8 cellular contexts compared by ENCODE assay signal in genomic region chr21:9246010-9246409, GRCh38.
A peak's percentile ranks its signal among the peaks of the same experiment; 100 is the strongest.
DNase-seq lines count a peak whose midpoint lies in the region; ATAC-seq, FAIRE-seq and TF ChIP-seq lines count a peak whose summit lies in the region.
"Not testable (repeated sequence)": the region's sequence is repeated elsewhere in the genome, so short reads cannot be mapped to it uniquely, and the experiment has no call there.

No MANE protein-coding gene starts in this region.

- H3K27ac ChIP-seq in A549, foreskin keratinocyte, lower lobe of right lung: not testable (repeated sequence)

- TF ChIP-seq EP300 in A549 (IDR thresholded peaks at IDR 0.05) = not testable (repeated sequence)

- TF ChIP-seq POLR2A in A549 (IDR thresholded peaks at IDR 0.05; ENCODE audit: low read length); NB4 (IDR thresholded peaks at IDR 0.05; ENCODE audit: extremely low read depth, insufficient read length): not testable (repeated sequence)

- H3K4me3 ChIP-seq in A549; NB4 (ENCODE audit: low read depth, low read length); lower lobe of right lung: not testable (repeated sequence)

- no CpG with 5 or more reads among the region's 2 CpGs for WGBS in A549 (ENCODE audit: missing lambda C conversion rate)

- CTCF ChIA-PET in A549 (lab: Yijun Ruan, JAX) = not testable (repeated sequence)

- not testable (repeated sequence) for H3K4me2 ChIP-seq in A549

- intact Hi-C loops in lower lobe of right lung (cut with DNase I) = not testable (repeated sequence)

- TF ChIP-seq RAD21 in A549 (conservative IDR thresholded peaks at IDR 0.05 in 1 of 2, IDR thresholded peaks at IDR 0.05 in 1 of 2) = not testable (repeated sequence)

- H3K27me3 ChIP-seq in foreskin keratinocyte; lower lobe of right lung (ENCODE audit: low read depth): not testable (repeated sequence)

- not testable (repeated sequence) for H3K4me1 ChIP-seq in A549, foreskin keratinocyte, lower lobe of right lung

- ATAC-seq in A549 = peak; percentile 27 to 67; a peak in 4 of 6 replicates
- peak; percentile 15 for ATAC-seq in GM19397 (IDR thresholded peaks at IDR 0.05; ENCODE audit: unreplicated experiment)
- peak; percentile 15 for ATAC-seq in HG02642 (IDR thresholded peaks at IDR 0.05; ENCODE audit: poor library complexity, unreplicated experiment)
- peak; percentile 24 for ATAC-seq in HG03159 (IDR thresholded peaks at IDR 0.05; ENCODE audit: unreplicated experiment)
- peak; percentile 12 for ATAC-seq in foreskin keratinocyte
- peak; percentile 28 to 44 for ATAC-seq in lower lobe of right lung
- peak; percentile 14 for ATAC-seq in stimulated activated naive CD8-positive, alpha-beta T cell treated with anti-CD3 and anti-CD28 coated beads, Interleukin-15, Interleukin-2, amounts not matched to agents 100 U/mL and 50 U/mL, for 24 hours

- H3K36me3 ChIP-seq in lower lobe of right lung = not testable (repeated sequence)

- TF ChIP-seq CTCF in A549 (IDR thresholded peaks at IDR 0.05); NB4 (IDR thresholded peaks at IDR 0.05; ENCODE audit: low read depth, low read length); foreskin keratinocyte (conservative IDR thresholded peaks at IDR 0.05); lower lobe of right lung (IDR thresholded peaks at IDR 0.05): not testable (repeated sequence)

- POLR2A ChIA-PET in A549 (lab: Yijun Ruan, JAX) = not testable (repeated sequence)

- peaks cover 10% of the 10 kb centered on the region; the same call in 2 of the 3 replicates for H3K9me3 ChIP-seq in A549
- H3K9me3 ChIP-seq in lower lobe of right lung = peaks cover 20% of the 10 kb centered on the region

- not testable (repeated sequence) for DNase-seq in A549 (ENCODE audit: low read depth in 1 of 2, low spot score in 1 of 2); foreskin keratinocyte; lower lobe of right lung; stimulated activated naive CD8-positive, alpha-beta T cell treated with anti-CD3 and anti-CD28 coated beads, Interleukin-15, Interleukin-2, amounts not matched to agents 100 U/mL and 50 U/mL, for 24 hours
- peak; percentile 6 for DNase-seq in NB4 (ENCODE audit: low read depth)

- not testable (repeated sequence) for FAIRE-seq in A549 (lab: Jason Lieb, UNC)
